8 cellular contexts compared by ENCODE assay signal in genomic region chr10:50653142-50653541, GRCh38. TPM values are rescaled to one million over a fixed set of nuclear protein-coding genes. Genes with fewer than 3 reads are reported as not detected.
A peak's percentile ranks its signal among the peaks of the same experiment; 100 is the strongest.
DNase-seq lines count a peak whose midpoint lies in the region; ATAC-seq and TF ChIP-seq lines count a peak whose summit lies in the region.

No MANE protein-coding gene starts in this region.

- no peak overlapping the region for H3K4me3 ChIP-seq in choroid plexus epithelial cell (ENCODE audit: low read depth, low read length)

- H3K4me1 Mint-ChIP-seq in nephron progenitor cell = peaks cover 8% of the 10 kb centered on the region

- ATAC-seq in GM18511 (IDR thresholded peaks at IDR 0.05; ENCODE audit: unreplicated experiment) (peak; percentile 25), HG02973 (IDR thresholded peaks at IDR 0.05; ENCODE audit: unreplicated experiment) (no peak)

- no peaks in the 10 kb centered on the region for H3K36me3 Mint-ChIP-seq in nephron progenitor cell (ENCODE audit: low read depth)

- H3K27me3 Mint-ChIP-seq in nephron progenitor cell (ENCODE audit: low read depth, poor library complexity) = peaks cover 4% of the 10 kb centered on the region

- H3K4me3 Mint-ChIP-seq in nephron progenitor cell = no peak overlapping the region

- peak; percentile 84 for TF ChIP-seq CTCF in choroid plexus epithelial cell (conservative IDR thresholded peaks at IDR 0.05; ENCODE audit: low read depth, low read length)
- TF ChIP-seq CTCF in nephron progenitor cell (IDR thresholded peaks at IDR 0.05) = no peak

- H3K27ac Mint-ChIP-seq in nephron progenitor cell = no peak overlapping the region

- no peaks in the 10 kb centered on the region for H3K9me3 Mint-ChIP-seq in nephron progenitor cell

- peak; percentile 50 for DNase-seq in AG20443 (ENCODE audit: low spot score)
- DNase-seq in NCI-H1694 (lab: John Stamatoyannopoulos, UW) = peak; percentile 2
- DNase-seq in choroid plexus epithelial cell (ENCODE audit: low read depth) = peak; percentile 77
- DNase-seq in lung microvascular endothelial cell (ENCODE audit: low read depth in 2 of 2) = peak; percentile 54 to 62
- no peak for DNase-seq in LoVo (ENCODE audit: low spot score)
- no peak for DNase-seq in nephron progenitor cell

RNA-seq across cellular contexts. Expression of gene SGMS1, which starts 29.4 kb away (rescaled TPM):
- 32.3 and 76.2 TPM in 2 replicates for total RNA-seq in lung microvascular endothelial cell

Comparison
In these comparisons a context has a peak if more than half of its experiments do, and no peak if none do; other contexts are left out.
1. DNase-seq: peak in AG20443 (single experiment), NCI-H1694 (single experiment), choroid plexus epithelial cell (single experiment) and lung microvascular endothelial cell (2 of 2); none in LoVo (single experiment) and nephron progenitor cell (single experiment).